In genomic region chr17:56819431-56820145, GRCh38 we compare ENCODE assay signal across 1 cellular context.
TF ChIP-seq lines count a peak whose summit lies in the region.

No MANE protein-coding gene starts in this region.

TF ChIP-seq in H1, 55 proteins besides CTCF, POLR2A, EP300 and RAD21:
- TF ChIP-seq TAF1 (IDR thresholded peaks at IDR 0.05; ENCODE audit: low read depth, low read length) (no peak), EGR1 (IDR thresholded peaks at IDR 0.05; ENCODE audit: borderline replicate concordance, low read depth, low read length) (no peak), KDM5A (IDR thresholded peaks at IDR 0.05; ENCODE audit: low read length) (no peak), CEBPB (IDR thresholded peaks at IDR 0.05; ENCODE audit: low read depth, low read length) (no peak), TEAD4 (IDR thresholded peaks at IDR 0.05; ENCODE audit: low read depth, low read length) (no peak)
